Comparison of ENCODE assay signal across 34 cellular contexts in genomic region chr1:211822677-211823426, GRCh38. TPM values are rescaled to one million over a fixed set of nuclear protein-coding genes. Genes with fewer than 3 reads are reported as not detected.
DNase-seq lines count a peak whose midpoint lies in the region; ATAC-seq, FAIRE-seq and TF ChIP-seq lines count a peak whose summit lies in the region.
"Had no signal": no experiment of that assay in that cellular context is flagged by ENCODE, and none has a peak within 500 bp of the region (broad histone marks: within the 10 kb centered on the region; RNA-seq: fewer than 3 reads in every experiment).

No MANE protein-coding gene starts in this region.

- no peaks in the 10 kb centered on the region for H3K27me3 Mint-ChIP-seq in effector memory CD8-positive, alpha-beta T cell
- H3K27me3 Mint-ChIP-seq: activated CD4-positive, alpha-beta T cell treated with anti-CD3 and anti-CD28 coated beads for 36 hours; activated naive CD4-positive, alpha-beta T cell treated with anti-CD3 and anti-CD28 coated beads, Interleukin-2, amount 10 ng/mL, durations not matched to agents 7 days and 5 days; activated T-helper 17 cell treated with anti-CD3 and anti-CD28 coated beads, Interleukin-2, amount 50 U/mL, for 72 hours; central memory CD8-positive, alpha-beta T cell had no signal

- BruUV-seq in GM12878 (replicated peaks; lab: Mats Ljungman, UMichigan): no TSS peak

- no peak overlapping the region for H3K9ac ChIP-seq in GM12878 (ENCODE audit: control insufficient read depth, insufficient read depth, low read length)
- H3K9ac ChIP-seq: KMS-11 had no signal

- peaks cover 23% of the 10 kb centered on the region for H3K36me3 Mint-ChIP-seq in effector memory CD8-positive, alpha-beta T cell (ENCODE audit: insufficient read depth)

- in situ Hi-C loops in GM12878 (cut with MboI) (no loop called here), KBM-7 (cut with MboI; ENCODE audit: low pct_unique_long_range_greater_than_20kb, low sequenced_read_pairs) (no loop called here)

- DNase-seq in GM12892 (ENCODE audit: insufficient read length) (no peak), NOMO-1 (lab: John Stamatoyannopoulos, UW; ENCODE audit: unreplicated experiment in 2 of 2) (peak; percentile 32 to 88), GM12878 (ENCODE audit: low read depth, low spot score) (no peak), upper lobe of right lung (no peak), substantia nigra (lab: John Stamatoyannopoulos, UW) (no peak), KBM-7 (no peak)
- no peak for DNase-seq in effector memory CD8-positive, alpha-beta T cell
- DNase-seq: activated CD4-positive, alpha-beta T cell treated with anti-CD3 and anti-CD28 coated beads for 36 hours; activated CD8-positive, alpha-beta T cell treated with anti-CD3 and anti-CD28 coated beads, Interleukin-2, amount 10 ng/mL, durations not matched to agents 7 days and 5 days; activated naive CD4-positive, alpha-beta T cell treated with anti-CD3 and anti-CD28 coated beads, Interleukin-2, amount 10 ng/mL, durations not matched to agents 7 days and 5 days; adrenal gland; body of pancreas; C1 segment of cervical spinal cord; dermis blood vessel endothelial cell; DND-41; kidney glomerular epithelial cell; MM.1S; NCI-H1436 treated with DMSO at 0.1 percent for 48 hours; NCI-H226; posterior cingulate gyrus; right cardiac atrium; RPMI8226; stimulated activated CD4-positive, alpha-beta T cell treated with anti-CD3 and anti-CD28 coated beads, Interleukin-1b, Interleukin-23, amount 100 ng/mL, for 48 hours; stomach; tibial artery had no signal

- intact Hi-C loops in GM12878 (cut with micrococcal nuclease; ENCODE audit: unreplicated experiment) (no loop called here), upper lobe of right lung (cut with DNase I) (no loop called here)

- 97% methylated on average over 5 of the region's 5 CpGs for WGBS in GM12878 (ENCODE audit: insufficient coverage, insufficient replicate concordance, low lambda C conversion rate, missing lambda C conversion rate)

- POLR2A ChIA-PET in GM12878 (lab: Charles Lee): interaction anchor here (1.1 kb wide), 1 partner anchor 124 kb away, joined by 3 read pairs; no protein-coding TSS in a partner anchor

- H3K9me3 Mint-ChIP-seq in effector memory CD8-positive, alpha-beta T cell: no peaks in the 10 kb centered on the region
- H3K9me3 Mint-ChIP-seq: activated naive CD4-positive, alpha-beta T cell treated with anti-CD3 and anti-CD28 coated beads, Interleukin-2, amount 10 ng/mL, durations not matched to agents 7 days and 5 days; activated T-helper 17 cell treated with anti-CD3 and anti-CD28 coated beads, Interleukin-2, amount 50 U/mL, for 72 hours; central memory CD8-positive, alpha-beta T cell; T-helper 1 cell treated with Interleukin-12 subunit alpha and Interleukin-12 subunit beta and Interleukin-4 antibody, amounts not matched to agents 30 μg/mL and 1 μg/mL, for 36 hours had no signal

- TF ChIP-seq POLR2A in GM12892 (IDR thresholded peaks at IDR 0.05; ENCODE audit: low read depth, low read length) (no peak), GM12878 (IDR thresholded peaks at IDR 0.05; ENCODE audit: low read depth, low read length) (no peak)

- H3K9me3 ChIP-seq in GM12878 (replicated peaks; ENCODE audit: control insufficient read depth, insufficient read depth, low read length): no peaks in the 10 kb centered on the region; the same call in 1 of the 3 replicates
- no peaks in the 10 kb centered on the region for H3K9me3 ChIP-seq in upper lobe of right lung
- H3K9me3 ChIP-seq: adrenal gland, body of pancreas, stomach, tibial artery had no signal

- no peaks in the 10 kb centered on the region for H4K20me1 ChIP-seq in GM12878 (ENCODE audit: control insufficient read depth, insufficient read depth)

- H3K27ac Mint-ChIP-seq in effector memory CD8-positive, alpha-beta T cell: peak overlapping the region in 1 of 2 donors; percentile 42
- H3K27ac Mint-ChIP-seq: activated CD4-positive, alpha-beta T cell treated with anti-CD3 and anti-CD28 coated beads for 36 hours; activated CD8-positive, alpha-beta T cell treated with anti-CD3 and anti-CD28 coated beads, Interleukin-2, amount 10 ng/mL, durations not matched to agents 7 days and 5 days; activated naive CD4-positive, alpha-beta T cell treated with anti-CD3 and anti-CD28 coated beads, Interleukin-2, amount 10 ng/mL, durations not matched to agents 7 days and 5 days; activated T-helper 17 cell treated with anti-CD3 and anti-CD28 coated beads, Interleukin-2, amount 50 U/mL, for 72 hours; mesothelial cell of epicardium; T-helper 1 cell treated with Interleukin-12 subunit alpha and Interleukin-12 subunit beta and Interleukin-4 antibody, amounts not matched to agents 30 μg/mL and 1 μg/mL, for 36 hours had no signal

- H3K4me1 Mint-ChIP-seq in effector memory CD8-positive, alpha-beta T cell (ENCODE audit: low read depth in 2 of 2): peaks cover 10 to 25% of the 10 kb centered on the region in 2 donors

- TF ChIP-seq CTCF in GM12878 (IDR thresholded peaks at IDR 0.05 in 2 of 3, conservative IDR thresholded peaks at IDR 0.05 in 1 of 3; ENCODE audit: control insufficient read depth in 2 of 3, extremely low read depth in 1 of 3, insufficient read depth in 1 of 3, low read depth in 3 of 3, low read length in 3 of 3) (no peak), upper lobe of right lung (IDR thresholded peaks at IDR 0.05) (no peak)

- H3K36me3 ChIP-seq in GM12878 (ENCODE audit: control insufficient read depth in 2 of 2, insufficient read depth in 2 of 2, low read length in 1 of 2) (no peaks in the 10 kb centered on the region), upper lobe of right lung (no peaks in the 10 kb centered on the region)

- H2AFZ ChIP-seq in GM12878 (ENCODE audit: control insufficient read depth, low read depth, low read length): no peak overlapping the region

- no peak for TF ChIP-seq EP300 in GM12878 (IDR thresholded peaks at IDR 0.05; ENCODE audit: borderline replicate concordance in 1 of 2, control insufficient read depth in 1 of 2, low read depth in 2 of 2, low read length in 2 of 2)

- SMC1A ChIA-PET in GM12878 (lab: Charles Lee; ENCODE audit: uncharacterized antibody, unreplicated experiment): interaction anchor here (0.6 to 9.3 kb wide), 13 partner anchors 7 to 142 kb away, joined by 3 to 90 read pairs (median 4); no protein-coding TSS in a partner anchor

- FAIRE-seq in GM12892 (lab: Jason Lieb, UNC) (peak; percentile 21), GM12878 (lab: Jason Lieb, UNC) (no peak)
- FAIRE-seq: frontal cortex, GM18507, GM19239 had no signal

- H3K27me3 ChIP-seq in GM12878 (replicated peaks in 1 of 2; ENCODE audit: control insufficient read depth in 2 of 2, insufficient read depth in 2 of 2, low read length in 1 of 2) (no peaks in the 10 kb centered on the region), upper lobe of right lung (no peaks in the 10 kb centered on the region)
- H3K27me3 ChIP-seq: adrenal gland, body of pancreas, stomach, tibial artery had no signal

- peak; percentile 76 for ATAC-seq in GM12878
- peak; percentile 44 for ATAC-seq in upper lobe of right lung
- no peak for ATAC-seq in effector memory CD8-positive, alpha-beta T cell (replicated peaks)
- ATAC-seq: activated CD4-positive, alpha-beta T cell treated with anti-CD3 and anti-CD28 coated beads for 36 hours; activated CD8-positive, alpha-beta T cell treated with anti-CD3 and anti-CD28 coated beads, Interleukin-2, amount 10 ng/mL, durations not matched to agents 7 days and 5 days; activated T-helper 17 cell treated with anti-CD3 and anti-CD28 coated beads, Interleukin-2, amount 50 U/mL, for 72 hours; body of pancreas; right cardiac atrium had no signal

- H3K4me1 ChIP-seq in GM12878 (ENCODE audit: control insufficient read depth, insufficient read depth, low read length) (no peaks in the 10 kb centered on the region), upper lobe of right lung (peaks cover 6% of the 10 kb centered on the region)

- no peak overlapping the region for H3K4me3 Mint-ChIP-seq in effector memory CD8-positive, alpha-beta T cell
- H3K4me3 Mint-ChIP-seq: activated CD4-positive, alpha-beta T cell treated with anti-CD3 and anti-CD28 coated beads for 36 hours; activated CD8-positive, alpha-beta T cell treated with anti-CD3 and anti-CD28 coated beads, Interleukin-2, amount 10 ng/mL, durations not matched to agents 7 days and 5 days; activated naive CD4-positive, alpha-beta T cell treated with anti-CD3 and anti-CD28 coated beads, Interleukin-2, amount 10 ng/mL, durations not matched to agents 7 days and 5 days; activated T-helper 17 cell treated with anti-CD3 and anti-CD28 coated beads, Interleukin-2, amount 50 U/mL, for 72 hours; central memory CD8-positive, alpha-beta T cell; mesothelial cell of epicardium; T-helper 1 cell treated with Interleukin-12 subunit alpha and Interleukin-12 subunit beta and Interleukin-4 antibody, amounts not matched to agents 30 μg/mL and 1 μg/mL, for 36 hours had no signal

- RAD21 ChIA-PET in GM12878 (lab: Charles Lee; ENCODE audit: unreplicated experiment): interaction anchor here (1.0 to 1.8 kb wide), 4 partner anchors 8 to 212 kb away, joined by 3 to 10 read pairs (median 4); partner anchors contain the start of genes DTL and INTS7

- H3K79me2 ChIP-seq in GM12878 (ENCODE audit: control insufficient read depth, insufficient read depth, low read length): peaks cover 60% of the 10 kb centered on the region

- H3K4me2 ChIP-seq in GM12878 (ENCODE audit: control insufficient read depth, insufficient read depth): 0 out of 2 replicates have a peak overlapping the region, but pooled peaks have one; percentile 40
- H3K4me2 ChIP-seq: KMS-11, smooth muscle cell had no signal

- H3K27ac ChIP-seq in GM12878 (ENCODE audit: control insufficient read depth, insufficient read depth) (no peak overlapping the region), upper lobe of right lung (no peak overlapping the region), substantia nigra (ENCODE audit: low read depth, low read length, poor library complexity, severe bottlenecking) (no peak overlapping the region)
- H3K27ac ChIP-seq: body of pancreas, KMS-11, stomach, tibial artery had no signal

- peak overlapping the region; percentile 42; the same call in 1 of the 2 replicates for H3K4me3 ChIP-seq in GM12878
- H3K4me3 ChIP-seq in upper lobe of right lung: no peak overlapping the region
- H3K4me3 ChIP-seq: adrenal gland, body of pancreas, smooth muscle cell, stomach, tibial artery had no signal

- CTCF ChIA-PET in GM12878 (lab: Yijun Ruan, JAX): interaction anchor here (1.0 to 4.8 kb wide), 5 partner anchors 10 to 212 kb away, joined by 3 to 24 read pairs (median 8); partner anchors contain the start of genes DTL and INTS7

- no peak for TF ChIP-seq RAD21 in GM12878 (IDR thresholded peaks at IDR 0.05; ENCODE audit: insufficient read depth, low read depth, low read length)

RNA-seq across cellular contexts. Expression of gene LPGAT1, which starts 7.7 kb away (rescaled TPM):
- polyA plus RNA-seq in GM12892 (2012; ENCODE audit: missing spikeins): 17.0 TPM
- total RNA-seq in GM12878 (2013; cell fraction: nucleolus; rRNA removed): 95.7 and 102 TPM in 2 replicates
- 26.7 and 27.6 TPM in 2 replicates for total RNA-seq in GM12878 (2014; rRNA removed)
- 26.9 and 27.1 TPM in 2 replicates for total RNA-seq in GM12878 (2014; rRNA removed; fragmentation: Illumina TruSeq; extraction: Trizol)
- 37.5 and 40.6 TPM in 2 replicates for total RNA-seq in GM12878 (2021)
- polyA plus RNA-seq in GM12878 (2011; ENCODE audit: low read depth): 9.4 TPM
- 27.8 and 41.8 TPM in 2 replicates for polyA plus RNA-seq in GM12878 (2011; rRNA removed)
- 12.6 and 13.6 TPM in 2 replicates for polyA plus RNA-seq in GM12878 (2011; cell fraction: cytosol; rRNA removed)
- 13.7 and 17.9 TPM in 2 replicates for polyA plus RNA-seq in GM12878 (2011; cell fraction: nucleus; rRNA removed)
- 15.8 and 24.7 TPM in 2 replicates for polyA plus RNA-seq in GM12878 (2012)
- 17.3 and 29.7 TPM in 2 replicates for polyA plus RNA-seq in GM12878 (2014; fragmentation: Illumina TruSeq; extraction: Trizol)
- polyA plus RNA-seq in GM12878 (2014; fragmentation: Nextera tagmentation; extraction: Ambion mirVana): 1 to 10 TPM; 5.8 to 6.4 TPM
- 20.5 and 21.1 TPM in 2 replicates for polyA plus RNA-seq in GM12878 (2014; rRNA removed)
- 10 to 100 TPM in 1 of 2 experiments, 1 to 10 TPM in 1; 7.1 to 17.1 TPM for polyA plus RNA-seq in GM12878 (2016; fragmentation: Nextera tagmentation; extraction: Ambion mirVana)
- 24.5 and 34.1 TPM in 2 replicates for polyA minus RNA-seq in GM12878 (2011; rRNA and poly(A)+ RNA removed)
- polyA minus RNA-seq in GM12878 (2011; cell fraction: cytosol; rRNA and poly(A)+ RNA removed): 24.5 and 25.1 TPM in 2 replicates
- polyA minus RNA-seq in GM12878 (2011; cell fraction: nucleus; rRNA and poly(A)+ RNA removed): 26.0 and 40.3 TPM in 2 replicates
- 34.5 TPM for total RNA-seq in upper lobe of right lung

Comparison
In these comparisons a context has a peak if more than half of its experiments do, and no peak if none do; other contexts are left out.
1. DNase-seq: peak in NOMO-1 (2 of 2); none in GM12892 (single experiment), GM12878 (single experiment), upper lobe of right lung (single experiment), substantia nigra (0 of 49), effector memory CD8-positive, alpha-beta T cell (0 of 3) and KBM-7 (single experiment).